In the genomic region with DNA sequence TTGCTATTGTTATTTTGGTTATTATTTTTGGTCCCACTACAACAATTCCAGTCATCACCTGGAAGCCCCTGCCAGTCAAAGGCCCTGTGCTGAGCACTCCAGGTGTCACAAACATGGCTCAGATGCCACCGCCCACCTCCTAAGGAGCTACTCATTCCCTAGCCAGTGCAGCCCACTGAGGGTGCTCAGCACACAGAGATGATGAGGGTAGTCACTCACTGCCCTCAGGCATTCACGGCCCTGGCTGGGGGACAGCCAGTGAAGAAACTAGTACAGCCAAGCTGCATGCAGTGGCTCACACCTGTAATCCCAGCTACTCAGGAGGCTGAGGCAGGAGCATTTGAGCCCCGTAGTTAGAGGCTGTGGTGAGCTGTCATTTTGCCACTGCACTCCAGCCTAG, we compare ENCODE assay signal across 1 cellular context.
TF ChIP-seq lines count a peak whose summit lies in the region.

No MANE protein-coding gene starts in this region.

TF ChIP-seq in H1, 55 proteins besides CTCF, POLR2A, EP300 and RAD21:
- TF ChIP-seq ZNF274 (IDR thresholded peaks at IDR 0.05; ENCODE audit: borderline replicate concordance, extremely low read depth, low read length) (no peak), RFX5 (IDR thresholded peaks at IDR 0.05; ENCODE audit: borderline replicate concordance, low read depth, low read length) (no peak), POLR2AphosphoS5 (IDR thresholded peaks at IDR 0.05; ENCODE audit: low read depth, low read length) (no peak), BCL11A (IDR thresholded peaks at IDR 0.05; ENCODE audit: low read depth in 2 of 2, low read length in 2 of 2) (no peak), RXRA (IDR thresholded peaks at IDR 0.05; ENCODE audit: insufficient read depth, low read depth, low read length) (no peak), EZH2 (IDR thresholded peaks at IDR 0.05; ENCODE audit: low read depth, low read length, severe bottlenecking) (no peak), KDM5A (IDR thresholded peaks at IDR 0.05; ENCODE audit: low read length) (no peak), TCF12 (IDR thresholded peaks at IDR 0.05; ENCODE audit: low read depth, low read length) (no peak), NRF1 (IDR thresholded peaks at IDR 0.05; ENCODE audit: low read depth, low read length) (no peak), CHD2 (IDR thresholded peaks at IDR 0.05; ENCODE audit: low read length) (no peak), FOSL1 (IDR thresholded peaks at IDR 0.05; ENCODE audit: insufficient read depth, low read depth, low read length) (no peak), RNF2 (IDR thresholded peaks at IDR 0.05; ENCODE audit: borderline replicate concordance, low read depth, low read length, missing control alignments, poor library complexity, severe bottlenecking) (no peak)
- TF ChIP-seq, protein P1, sequence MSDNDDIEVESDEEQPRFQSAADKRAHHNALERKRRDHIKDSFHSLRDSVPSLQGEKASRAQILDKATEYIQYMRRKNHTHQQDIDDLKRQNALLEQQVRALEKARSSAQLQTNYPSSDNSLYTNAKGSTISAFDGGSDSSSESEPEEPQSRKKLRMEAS (IDR thresholded peaks at IDR 0.05): no peak
- TF ChIP-seq, protein P2, sequence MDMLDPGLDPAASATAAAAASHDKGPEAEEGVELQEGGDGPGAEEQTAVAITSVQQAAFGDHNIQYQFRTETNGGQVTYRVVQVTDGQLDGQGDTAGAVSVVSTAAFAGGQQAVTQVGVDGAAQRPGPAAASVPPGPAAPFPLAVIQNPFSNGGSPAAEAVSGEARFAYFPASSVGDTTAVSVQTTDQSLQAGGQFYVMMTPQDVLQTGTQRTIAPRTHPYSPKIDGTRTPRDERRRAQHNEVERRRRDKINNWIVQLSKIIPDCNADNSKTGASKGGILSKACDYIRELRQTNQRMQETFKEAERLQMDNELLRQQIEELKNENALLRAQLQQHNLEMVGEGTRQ (IDR thresholded peaks at IDR 0.05; ENCODE audit: low read length): no peak
- TF ChIP-seq, protein P3, sequence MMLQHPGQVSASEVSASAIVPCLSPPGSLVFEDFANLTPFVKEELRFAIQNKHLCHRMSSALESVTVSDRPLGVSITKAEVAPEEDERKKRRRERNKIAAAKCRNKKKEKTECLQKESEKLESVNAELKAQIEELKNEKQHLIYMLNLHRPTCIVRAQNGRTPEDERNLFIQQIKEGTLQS (IDR thresholded peaks at IDR 0.05; ENCODE audit: insufficient read depth, low read depth, low read length): no peak
- TF ChIP-seq, protein P4, sequence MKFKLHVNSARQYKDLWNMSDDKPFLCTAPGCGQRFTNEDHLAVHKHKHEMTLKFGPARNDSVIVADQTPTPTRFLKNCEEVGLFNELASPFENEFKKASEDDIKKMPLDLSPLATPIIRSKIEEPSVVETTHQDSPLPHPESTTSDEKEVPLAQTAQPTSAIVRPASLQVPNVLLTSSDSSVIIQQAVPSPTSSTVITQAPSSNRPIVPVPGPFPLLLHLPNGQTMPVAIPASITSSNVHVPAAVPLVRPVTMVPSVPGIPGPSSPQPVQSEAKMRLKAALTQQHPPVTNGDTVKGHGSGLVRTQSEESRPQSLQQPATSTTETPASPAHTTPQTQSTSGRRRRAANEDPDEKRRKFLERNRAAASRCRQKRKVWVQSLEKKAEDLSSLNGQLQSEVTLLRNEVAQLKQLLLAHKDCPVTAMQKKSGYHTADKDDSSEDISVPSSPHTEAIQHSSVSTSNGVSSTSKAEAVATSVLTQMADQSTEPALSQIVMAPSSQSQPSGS (IDR thresholded peaks at IDR 0.05; ENCODE audit: low read length): no peak
- TF ChIP-seq, protein P5, sequence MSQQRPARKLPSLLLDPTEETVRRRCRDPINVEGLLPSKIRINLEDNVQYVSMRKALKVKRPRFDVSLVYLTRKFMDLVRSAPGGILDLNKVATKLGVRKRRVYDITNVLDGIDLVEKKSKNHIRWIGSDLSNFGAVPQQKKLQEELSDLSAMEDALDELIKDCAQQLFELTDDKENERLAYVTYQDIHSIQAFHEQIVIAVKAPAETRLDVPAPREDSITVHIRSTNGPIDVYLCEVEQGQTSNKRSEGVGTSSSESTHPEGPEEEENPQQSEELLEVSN (IDR thresholded peaks at IDR 0.05): no peak
